14 cellular contexts compared by ENCODE assay signal in genomic region chr3:188553569-188553968, GRCh38.
DNase-seq lines count a peak whose midpoint lies in the region; ATAC-seq and TF ChIP-seq lines count a peak whose summit lies in the region.
"Had no signal": no experiment of that assay in that cellular context is flagged by ENCODE, and none has a peak within 500 bp of the region (broad histone marks: within the 10 kb centered on the region; RNA-seq: fewer than 3 reads in every experiment).

No MANE protein-coding gene starts in this region.

- no peaks in the 10 kb centered on the region for H3K9me3 ChIP-seq in mucosa of descending colon
- no peaks in the 10 kb centered on the region for H3K9me3 ChIP-seq in WERI-Rb-1 (ENCODE audit: severe bottlenecking)
- H3K9me3 ChIP-seq: ovary, stomach had no signal

- in situ Hi-C loops in GM13976 (cut with MboI; ENCODE audit: low sequenced_read_pairs, unreplicated experiment) = no loop called here

- peak; percentile 14 for DNase-seq in stimulated activated CD4-positive, alpha-beta T cell treated with anti-CD3 and anti-CD28 coated beads, Interleukin-1b, Interleukin-23, amount 100 ng/mL, for 48 hours
- no peak for DNase-seq in stimulated activated CD4-positive, alpha-beta T cell treated with anti-CD3 and anti-CD28 coated beads, Interleukin-4, amount 100 ng/mL, for 1 hour
- DNase-seq in activated CD8-positive, alpha-beta memory T cell treated with anti-CD3 and anti-CD28 coated beads, Interleukin-2, amount 50 U/mL, for 4 hours = peak; percentile 16
- DNase-seq in mucosa of descending colon (no peak), WERI-Rb-1 (no peak), GM13976 (ENCODE audit: low spot score) (no peak)
- DNase-seq: KBM-7, NCI-H187, NCI-H526 treated with DMSO at 0.1 percent for 48 hours, ovary, RPMI8226, stomach had no signal

- H3K4me3 ChIP-seq in mucosa of descending colon = no peak overlapping the region
- H3K4me3 ChIP-seq in WERI-Rb-1 (ENCODE audit: low read depth, low read length) = no peak overlapping the region
- H3K4me3 ChIP-seq: ovary, stomach had no signal

- H3K4me1 ChIP-seq in mucosa of descending colon (ENCODE audit: low read depth) = no peaks in the 10 kb centered on the region

- intact Hi-C loops in mucosa of descending colon (cut with DNase I, micrococcal nuclease) = no loop called here

- no peak for TF ChIP-seq CTCF in mucosa of descending colon (IDR thresholded peaks at IDR 0.05)
- no peak for TF ChIP-seq CTCF in WERI-Rb-1 (IDR thresholded peaks at IDR 0.05; ENCODE audit: low read depth, low read length)
- no peak for TF ChIP-seq CTCF in GM13976 (IDR thresholded peaks at IDR 0.05; ENCODE audit: borderline replicate concordance, control extremely low read depth, extremely low read depth, insufficient read depth, missing control alignments)

- H3K36me3 ChIP-seq in mucosa of descending colon (ENCODE audit: low read depth) (no peaks in the 10 kb centered on the region), WERI-Rb-1 (no peaks in the 10 kb centered on the region)
- H3K36me3 ChIP-seq: ovary, stomach had no signal

- ATAC-seq in mucosa of descending colon (peak; percentile 53), GM19452 (IDR thresholded peaks at IDR 0.05; ENCODE audit: unreplicated experiment) (no peak), HG02678 (IDR thresholded peaks at IDR 0.05; ENCODE audit: unreplicated experiment) (no peak)

- H3K27me3 ChIP-seq in WERI-Rb-1 (ENCODE audit: insufficient read depth, low read depth, severe bottlenecking) = no peaks in the 10 kb centered on the region
- H3K27me3 ChIP-seq: ovary, stomach had no signal

- H3K27ac ChIP-seq in WERI-Rb-1 = no peak overlapping the region
- H3K27ac ChIP-seq: ovary, stomach had no signal

Comparison
In these comparisons a context has a peak if more than half of its experiments do, and no peak if none do; other contexts are left out.
1. DNase-seq: peak in stimulated activated CD4-positive, alpha-beta T cell treated with anti-CD3 and anti-CD28 coated beads, Interleukin-1b, Interleukin-23, amount 100 ng/mL, for 48 hours (single experiment) and activated CD8-positive, alpha-beta memory T cell treated with anti-CD3 and anti-CD28 coated beads, Interleukin-2, amount 50 U/mL, for 4 hours (single experiment); none in stimulated activated CD4-positive, alpha-beta T cell treated with anti-CD3 and anti-CD28 coated beads, Interleukin-4, amount 100 ng/mL, for 1 hour (single experiment), mucosa of descending colon (0 of 3), WERI-Rb-1 (single experiment) and GM13976 (single experiment).